ENCODE assay signal across 15 cellular contexts in the genomic region with DNA sequence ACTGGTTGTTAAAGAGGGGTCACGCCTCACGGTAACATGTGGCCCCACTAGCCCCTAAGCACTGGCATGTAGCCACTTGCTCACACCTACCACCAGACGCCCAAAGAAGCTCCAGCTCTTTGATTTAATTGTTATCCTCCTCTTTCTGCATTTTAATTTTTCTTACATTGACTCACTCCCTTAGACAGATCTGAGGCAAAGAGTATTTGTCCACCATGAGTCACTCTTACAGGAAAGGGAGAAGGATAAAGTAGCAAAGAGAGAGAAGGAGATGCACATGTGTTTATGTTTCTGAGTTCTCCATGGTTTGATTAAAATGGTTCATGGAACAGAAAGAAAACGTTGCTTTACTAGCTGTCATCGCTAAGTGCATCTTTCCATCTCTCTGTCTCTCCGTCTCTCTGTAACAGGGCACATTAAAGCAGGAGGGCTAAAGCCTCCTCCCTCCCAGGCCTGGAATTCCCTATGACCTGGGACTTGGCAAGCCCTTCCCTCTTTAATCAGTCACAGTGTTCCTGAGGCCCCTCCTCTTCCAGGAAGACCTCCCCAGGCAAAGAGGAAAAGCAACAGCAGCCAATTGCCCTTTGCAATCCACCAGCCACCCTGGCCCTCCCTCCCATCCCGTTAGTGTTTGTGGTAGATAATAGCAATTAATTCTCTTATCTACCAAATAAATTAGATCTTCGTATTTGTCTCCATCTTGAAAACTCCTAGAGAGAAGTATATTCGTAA.
DNase-seq lines count a peak whose midpoint lies in the region; ATAC-seq, FAIRE-seq and TF ChIP-seq lines count a peak whose summit lies in the region.
"Had no signal": no experiment of that assay in that cellular context is flagged by ENCODE, and none has a peak within 500 bp of the region (broad histone marks: within the 10 kb centered on the region; RNA-seq: fewer than 3 reads in every experiment).

No MANE protein-coding gene starts in this region.

- POLR2A ChIA-PET in HepG2 (lab: Yijun Ruan, JAX) (no interaction called here), endothelial cell of umbilical vein (lab: Charles Lee) (no interaction called here)

- WGBS in liver, result 59% methylated on average over 9 of the region's 9 CpGs
- 32% methylated on average over 9 of the region's 9 CpGs for WGBS in HepG2 (ENCODE audit: low lambda C conversion rate)
- 68% methylated on average over 9 of the region's 9 CpGs for whole genome bisulfite sequencing in hepatocyte (ENCODE audit: low lambda C conversion rate, missing lambda C conversion rate)

- no peak for TF ChIP-seq EP300 in HepG2 (IDR thresholded peaks at IDR 0.05; ENCODE audit: low read depth in 2 of 2, low read length in 2 of 2)
- TF ChIP-seq EP300 in HepG2 (CRISPR knock-in tag; IDR thresholded peaks at IDR 0.05; ENCODE audit: borderline replicate concordance), result no peak

- H3K9me2 ChIP-seq in hepatocyte (replicated peaks; ENCODE audit: insufficient read depth), result no peaks in the 10 kb centered on the region

- in situ Hi-C loops in HepG2 (cut with HindIII; ENCODE audit: extremely low pct_ligation_motif_present, low pct_unique_long_range_greater_than_20kb), result no loop called here

- H3K9me1 ChIP-seq in endothelial cell of umbilical vein (replicated peaks; ENCODE audit: control insufficient read depth, extremely low read depth, insufficient read depth, low read length), result no peaks in the 10 kb centered on the region

- TF ChIP-seq RAD21 in liver (IDR thresholded peaks at IDR 0.05) (peak in 1 of 2 donors; percentile 34), HepG2 (CRISPR knock-in tag; IDR thresholded peaks at IDR 0.05) (no peak)

- DNase-seq in HepG2 (ENCODE audit: low spot score) (no peak), endothelial cell of umbilical vein (ENCODE audit: low read depth, low spot score) (peak; percentile 1), kidney (peak; percentile 74), hepatocyte (ENCODE audit: low spot score) (no peak), NCI-H128 (lab: John Stamatoyannopoulos, UW; ENCODE audit: unreplicated experiment) (no peak), erythroblast (lab: John Stamatoyannopoulos, UW) (no peak), SKM-1 treated with dmso at 0.1 percent for 144 hours (lab: John Stamatoyannopoulos, UW; ENCODE audit: unreplicated experiment) (no peak)
- DNase-seq: central memory CD4-positive, alpha-beta T cell; DMS53; NCI-H1930; stimulated activated CD4-positive, alpha-beta T cell treated with anti-CD3 and anti-CD28 coated beads, Interleukin-12 subunit alpha, Interleukin-12 subunit beta, amount 100 ng/mL, for 4 hours; T-cell had no signal

- no peak overlapping the region for H3K9ac ChIP-seq in liver (ENCODE audit: low read depth in 1 of 2, low read length in 2 of 2)
- H3K9ac ChIP-seq in HepG2 (ENCODE audit: insufficient read depth, low read depth, low read length), result no peak overlapping the region
- H3K9ac ChIP-seq in endothelial cell of umbilical vein (replicated peaks; ENCODE audit: extremely low read depth, insufficient read depth, low read length), result no peak overlapping the region
- H3K9ac ChIP-seq in kidney (ENCODE audit: low read length in 2 of 2), result no peak overlapping the region

- dilution Hi-C loops in endothelial cell of umbilical vein (cut with MboI; ENCODE audit: extremely low pct_ligation_motif_present, low sequenced_read_pairs), result no loop called here

- H3K79me2 ChIP-seq in HepG2 (ENCODE audit: insufficient read depth, low read length) (no peaks in the 10 kb centered on the region), endothelial cell of umbilical vein (ENCODE audit: control insufficient read depth, insufficient read depth, low read length) (no peaks in the 10 kb centered on the region), hepatocyte (no peaks in the 10 kb centered on the region)

- H3K4me3 ChIP-seq in liver (ENCODE audit: low read depth in 1 of 3, low read length in 3 of 3), result no peak overlapping the region
- no peak overlapping the region for H3K4me3 ChIP-seq in HepG2 (replicated peaks in 1 of 3; ENCODE audit: insufficient read depth in 1 of 3, low read depth in 2 of 3, low read length in 3 of 3)
- H3K4me3 ChIP-seq in endothelial cell of umbilical vein (replicated peaks in 1 of 3; ENCODE audit: insufficient read depth in 1 of 3, low read depth in 1 of 3, low read length in 3 of 3), result no peak overlapping the region
- no peak overlapping the region for H3K4me3 ChIP-seq in kidney (ENCODE audit: low read length in 2 of 2)
- H3K4me3 ChIP-seq in hepatocyte, result no peak overlapping the region
- H3K4me3 ChIP-seq: esophagus muscularis mucosa had no signal

- H3K27me3 ChIP-seq in liver (ENCODE audit: control insufficient read depth in 4 of 4, insufficient read depth in 4 of 4, low read length in 3 of 4), result no peaks in the 10 kb centered on the region
- H3K27me3 ChIP-seq in HepG2 (ENCODE audit: control insufficient read depth in 1 of 2, insufficient read depth in 2 of 2, low read length in 2 of 2), result no peaks in the 10 kb centered on the region
- H3K27me3 ChIP-seq in endothelial cell of umbilical vein (ENCODE audit: control insufficient read depth in 2 of 2, insufficient read depth in 2 of 2, low read length in 2 of 2), result no peaks in the 10 kb centered on the region
- H3K27me3 ChIP-seq in hepatocyte, result no peaks in the 10 kb centered on the region
- H3K27me3 ChIP-seq: esophagus muscularis mucosa had no signal

- FAIRE-seq in HepG2 (lab: Jason Lieb, UNC) (no peak), endothelial cell of umbilical vein (lab: Jason Lieb, UNC) (no peak), kidney (lab: Jason Lieb, UNC) (no peak)
- FAIRE-seq: GM12892 had no signal

- TF ChIP-seq POLR2A in HepG2 (IDR thresholded peaks at IDR 0.05; ENCODE audit: insufficient read depth in 1 of 2, low read depth in 2 of 2, low read length in 2 of 2) (no peak), endothelial cell of umbilical vein (IDR thresholded peaks at IDR 0.05; ENCODE audit: low read depth, low read length) (no peak), erythroblast (IDR thresholded peaks at IDR 0.05; ENCODE audit: low read length) (no peak)

- no peaks in the 10 kb centered on the region for H4K20me1 ChIP-seq in HepG2 (ENCODE audit: insufficient read depth, low read length)
- no peaks in the 10 kb centered on the region for H4K20me1 ChIP-seq in endothelial cell of umbilical vein (replicated peaks; ENCODE audit: control insufficient read depth, extremely low read depth, insufficient read depth, low read length)
- no peaks in the 10 kb centered on the region for H4K20me1 ChIP-seq in hepatocyte (ENCODE audit: insufficient read depth, poor library complexity, severe bottlenecking)

- H2AFZ ChIP-seq in HepG2 (ENCODE audit: low read length) (no peak overlapping the region), endothelial cell of umbilical vein (ENCODE audit: low read depth, low read length) (no peak overlapping the region), hepatocyte (no peak overlapping the region)

- H3K4me2 ChIP-seq in HepG2 (ENCODE audit: low read depth, low read length) (no peak overlapping the region), endothelial cell of umbilical vein (ENCODE audit: insufficient read depth, low read length) (no peak overlapping the region), hepatocyte (no peak overlapping the region)

- no peak for ATAC-seq in HepG2
- ATAC-seq: T-cell had no signal

- peaks cover 0 to 11% (median 7%) of the 10 kb centered on the region in 4 donors for H3K4me1 ChIP-seq in liver (ENCODE audit: control insufficient read depth in 4 of 4, insufficient read depth in 4 of 4, low read length in 3 of 4)
- no peaks in the 10 kb centered on the region for H3K4me1 ChIP-seq in HepG2 (ENCODE audit: insufficient read depth, low read length)
- H3K4me1 ChIP-seq in endothelial cell of umbilical vein (ENCODE audit: control insufficient read depth, extremely low read depth, insufficient read depth, low read length), result no peaks in the 10 kb centered on the region
- no peaks in the 10 kb centered on the region for H3K4me1 ChIP-seq in kidney (ENCODE audit: control insufficient read depth in 1 of 2, insufficient read depth in 1 of 2, low read depth in 1 of 2, low read length in 2 of 2)
- H3K4me1 ChIP-seq in hepatocyte (ENCODE audit: insufficient read depth), result no peaks in the 10 kb centered on the region
- H3K4me1 ChIP-seq: esophagus muscularis mucosa had no signal

- TF ChIP-seq CTCF in liver (IDR thresholded peaks at IDR 0.05; ENCODE audit: low read depth, low read length, missing input control) (no peak), HepG2 (CRISPR knock-in tag; IDR thresholded peaks at IDR 0.05) (no peak), endothelial cell of umbilical vein (IDR thresholded peaks at IDR 0.05; ENCODE audit: extremely low read depth in 1 of 2, insufficient read depth in 1 of 2, low read depth in 1 of 2, low read length in 2 of 2) (no peak), kidney (IDR thresholded peaks at IDR 0.05; ENCODE audit: borderline replicate concordance, extremely low read depth, insufficient read depth) (no peak), hepatocyte (IDR thresholded peaks at IDR 0.05; ENCODE audit: poor library complexity) (no peak)

- intact Hi-C loops in HepG2 (cut with micrococcal nuclease; ENCODE audit: unreplicated experiment) (no loop called here), endothelial cell of umbilical vein (cut with micrococcal nuclease) (no loop called here), kidney (cut with DNase I) (no loop called here)

- CTCF ChIA-PET in HepG2 (lab: Yijun Ruan, JAX; ENCODE audit: low intra/inter-chr PET ratio, low total read pairs) (no interaction called here), endothelial cell of umbilical vein (lab: Charles Lee) (no interaction called here)

- H3K9me3 ChIP-seq in liver (ENCODE audit: control insufficient read depth in 4 of 4, low read length in 3 of 4), result no peaks in the 10 kb centered on the region
- peaks cover 5% of the 10 kb centered on the region; the same call in 1 of the 2 replicates for H3K9me3 ChIP-seq in HepG2 (ENCODE audit: low read length)
- H3K9me3 ChIP-seq in endothelial cell of umbilical vein (replicated peaks; ENCODE audit: control insufficient read depth, insufficient read depth, low read length), result no peaks in the 10 kb centered on the region
- H3K9me3 ChIP-seq in kidney (ENCODE audit: control insufficient read depth in 1 of 2, low read length in 2 of 2), result peaks cover 0 to 4% of the 10 kb centered on the region in 2 donors
- no peaks in the 10 kb centered on the region for H3K9me3 ChIP-seq in hepatocyte (ENCODE audit: low read depth)
- H3K9me3 ChIP-seq: esophagus muscularis mucosa had no signal

- no peaks in the 10 kb centered on the region for H3K36me3 ChIP-seq in liver (ENCODE audit: control insufficient read depth in 4 of 4, insufficient read depth in 3 of 4, low read depth in 1 of 4, low read length in 3 of 4)
- no peaks in the 10 kb centered on the region for H3K36me3 ChIP-seq in HepG2 (replicated peaks in 1 of 2; ENCODE audit: control insufficient read depth in 1 of 2, insufficient read depth in 2 of 2, low read length in 2 of 2)
- H3K36me3 ChIP-seq in endothelial cell of umbilical vein (ENCODE audit: control insufficient read depth in 2 of 2, extremely low read depth in 1 of 2, insufficient read depth in 2 of 2, low read length in 2 of 2), result no peaks in the 10 kb centered on the region
- H3K36me3 ChIP-seq in kidney (ENCODE audit: control insufficient read depth in 1 of 2, insufficient read depth in 2 of 2, low read length in 2 of 2), result no peaks in the 10 kb centered on the region
- no peaks in the 10 kb centered on the region for H3K36me3 ChIP-seq in hepatocyte (replicated peaks; ENCODE audit: insufficient read depth, low read depth)
- H3K36me3 ChIP-seq: esophagus muscularis mucosa had no signal

- BruUV-seq in HepG2 (replicated peaks; lab: Mats Ljungman, UMichigan), result no TSS peak
- no TSS peak for BruUV-seq in endothelial cell of umbilical vein (replicated peaks; lab: Mats Ljungman, UMichigan)

- peak overlapping the region; percentile 38 to 71 for H3K27ac ChIP-seq in liver (ENCODE audit: low read depth in 1 of 2, low read length in 2 of 2)
- H3K27ac ChIP-seq in HepG2 (ENCODE audit: extremely low read length, insufficient read depth, low read length), result no peak overlapping the region
- no peak overlapping the region for H3K27ac ChIP-seq in endothelial cell of umbilical vein (ENCODE audit: insufficient read depth, low read depth, low read length)
- no peak overlapping the region for H3K27ac ChIP-seq in kidney (ENCODE audit: low read depth in 2 of 2, low read length in 2 of 2)
- H3K27ac ChIP-seq in hepatocyte, result no peak overlapping the region

Comparison
In these comparisons a context has a peak if more than half of its experiments do, and no peak if none do; other contexts are left out.
1. H3K27ac ChIP-seq: peak in liver (2 of 2); none in HepG2 (single experiment), endothelial cell of umbilical vein (single experiment), kidney (0 of 2) and hepatocyte (single experiment).
2. DNase-seq: peak in endothelial cell of umbilical vein (single experiment) and kidney (single experiment); none in HepG2 (single experiment), hepatocyte (single experiment), NCI-H128 (single experiment), erythroblast (0 of 2) and SKM-1 treated with dmso at 0.1 percent for 144 hours (single experiment).